ENCODE assay signal across 8 cellular contexts in the genomic region with DNA sequence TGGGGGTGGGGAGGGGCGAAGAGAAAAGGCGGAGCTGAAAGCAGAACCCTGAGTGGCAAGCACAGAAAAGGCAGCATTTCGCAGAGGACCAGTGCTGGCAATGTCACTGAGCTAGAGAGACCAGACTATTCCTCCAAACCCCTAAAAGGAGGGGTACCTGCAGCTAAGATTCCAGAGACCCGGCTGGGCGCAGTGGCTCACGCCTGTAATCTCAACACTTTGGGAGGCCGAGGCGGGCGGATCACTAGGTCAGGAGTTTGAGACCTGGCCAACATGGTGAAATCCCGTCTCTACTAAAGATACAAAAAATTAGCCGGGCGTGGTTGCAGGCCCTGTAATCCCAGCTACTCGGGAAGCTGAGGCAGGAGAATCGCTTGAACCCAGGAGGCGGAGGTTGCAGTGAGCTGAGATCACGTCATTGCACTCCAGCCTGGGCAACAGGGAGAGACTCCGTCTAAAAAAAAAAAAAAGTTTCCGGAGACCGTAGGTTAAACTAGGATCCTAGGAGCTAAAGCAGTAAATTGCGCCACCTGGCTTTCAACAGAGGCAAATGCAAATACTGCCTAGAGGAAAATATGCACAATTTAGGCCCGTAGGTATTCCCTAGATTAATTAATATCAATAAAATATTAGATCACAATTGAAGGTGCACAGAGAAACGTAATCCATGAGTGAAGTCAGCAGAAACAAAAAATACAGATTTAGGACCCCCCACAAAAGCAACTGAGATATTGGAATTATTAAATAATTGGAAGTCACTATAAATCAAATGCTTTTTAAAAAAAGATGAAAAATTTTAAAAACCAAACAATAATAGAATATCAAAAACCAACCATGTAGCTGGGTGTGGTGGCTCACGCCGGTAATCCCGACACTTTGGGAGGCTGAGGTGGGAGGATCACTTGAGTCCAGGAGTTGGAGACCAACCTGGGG. TPM values are rescaled to one million over a fixed set of nuclear protein-coding genes. Genes with fewer than 3 reads are reported as not detected.
DNase-seq lines count a peak whose midpoint lies in the region; ATAC-seq and TF ChIP-seq lines count a peak whose summit lies in the region.

No MANE protein-coding gene starts in this region.

- no peaks in the 10 kb centered on the region for H3K36me3 ChIP-seq in CD4-positive, CD25-positive, alpha-beta regulatory T cell (ENCODE audit: control insufficient read depth, insufficient read depth, low read length)
- H3K36me3 ChIP-seq in mesenchymal stem cell (ENCODE audit: control insufficient read depth in 1 of 2, insufficient read depth in 2 of 2, low read depth in 1 of 2, low read length in 2 of 2) (no peaks in the 10 kb centered on the region), tibial artery (no peaks in the 10 kb centered on the region)

- H2BK5ac ChIP-seq in H9 (ENCODE audit: insufficient read length, low read length) (no peak overlapping the region), mesenchymal stem cell (ENCODE audit: low read depth, low read length, poor library complexity, severe bottlenecking) (no peak overlapping the region)

- no peak overlapping the region for H2BK12ac ChIP-seq in H9 (ENCODE audit: insufficient read length, low read depth, low read length)
- H2BK12ac ChIP-seq in mesenchymal stem cell (ENCODE audit: low read length in 2 of 2) = no peak overlapping the region

- H3K4me1 Mint-ChIP-seq in CD4-positive, CD25-positive, alpha-beta regulatory T cell = peaks cover 3 to 8% (median 6%) of the 10 kb centered on the region in 4 donors
- peaks cover 2 to 9% of the 10 kb centered on the region in 2 experiments; a peak in 2 of 4 replicates for H3K4me1 Mint-ChIP-seq in H9

- peak overlapping the region; percentile 32 to 58 (median 48) for H3K27ac Mint-ChIP-seq in CD4-positive, CD25-positive, alpha-beta regulatory T cell
- H3K27ac Mint-ChIP-seq in H9 = no peak overlapping the region

- H3K23me2 ChIP-seq in H9 (ENCODE audit: insufficient read length, low read depth, low read length, poor library complexity, severe bottlenecking) = peaks cover 9% of the 10 kb centered on the region

- no peak overlapping the region for H3K4me2 ChIP-seq in H9 (ENCODE audit: insufficient read depth, insufficient read length, low read length)
- no peak overlapping the region for H3K4me2 ChIP-seq in mesenchymal stem cell (ENCODE audit: low read length, poor library complexity, severe bottlenecking)

- DNase-seq in CD4-positive, CD25-positive, alpha-beta regulatory T cell = peak; percentile 30 to 69 (median 57)
- DNase-seq in H9 (no peak), NCI-H345 treated with DMSO at 0.1 percent for 48 hours (lab: John Stamatoyannopoulos, UW; ENCODE audit: unreplicated experiment) (peak; percentile 70), mesenchymal stem cell (peak; percentile 74), tibial artery (no peak)
- peak; percentile 35 for DNase-seq in effector CD4-positive, alpha-beta T cell

- ATAC-seq in CD4-positive, CD25-positive, alpha-beta regulatory T cell (ENCODE audit: low read depth in 2 of 2) = peak; percentile 33 to 51
- ATAC-seq in HG02571 (IDR thresholded peaks at IDR 0.05; ENCODE audit: unreplicated experiment) = no peak

- H4K8ac ChIP-seq in H9 (replicated peaks; ENCODE audit: insufficient read length, low read depth, low read length) (no peak overlapping the region), mesenchymal stem cell (ENCODE audit: low read length) (peak overlapping the region; percentile 4)

- H2BK15ac ChIP-seq in H9 (ENCODE audit: low read depth, low read length) (no peak overlapping the region), mesenchymal stem cell (ENCODE audit: low read depth, poor library complexity, severe bottlenecking) (no peak overlapping the region)

- no peak overlapping the region for H3K18ac ChIP-seq in H9 (ENCODE audit: insufficient read length, low read depth, low read length)
- H3K18ac ChIP-seq in mesenchymal stem cell (ENCODE audit: low read depth in 1 of 2, low read length in 2 of 2) = no peak overlapping the region

- H3K4me1 ChIP-seq in CD4-positive, CD25-positive, alpha-beta regulatory T cell (ENCODE audit: control insufficient read depth, insufficient read depth, low read length, poor library complexity, severe bottlenecking) = peaks cover 18% of the 10 kb centered on the region
- H3K4me1 ChIP-seq in H9 (ENCODE audit: insufficient read depth, low read length) (no peaks in the 10 kb centered on the region), mesenchymal stem cell (ENCODE audit: control insufficient read depth, insufficient read depth, low read depth, low read length) (peaks cover 14% of the 10 kb centered on the region), tibial artery (peaks cover 0 to 22% (median 20%) of the 10 kb centered on the region in 4 donors)

- H3K9me3 Mint-ChIP-seq in CD4-positive, CD25-positive, alpha-beta regulatory T cell = no peaks in the 10 kb centered on the region
- no peaks in the 10 kb centered on the region for H3K9me3 Mint-ChIP-seq in H9

- H3K4me3 Mint-ChIP-seq in CD4-positive, CD25-positive, alpha-beta regulatory T cell = peak overlapping the region; percentile 2 to 90 (median 79)
- peak overlapping the region in 1 of 2 experiments; percentile 34; a peak in 2 of 5 replicates for H3K4me3 Mint-ChIP-seq in H9

- H4K20me1 ChIP-seq in H9 (ENCODE audit: control insufficient read depth, insufficient read depth, insufficient read length) = no peaks in the 10 kb centered on the region

- no peaks in the 10 kb centered on the region for H3K36me3 Mint-ChIP-seq in CD4-positive, CD25-positive, alpha-beta regulatory T cell
- H3K36me3 Mint-ChIP-seq in H9 (ENCODE audit: insufficient read depth in 1 of 3, low read depth in 3 of 3) = peaks cover 0 to 4% (median 0%) of the 10 kb centered on the region in 3 experiments; a peak in 2 of 7 replicates

- no peak overlapping the region for H3K27ac ChIP-seq in CD4-positive, CD25-positive, alpha-beta regulatory T cell (ENCODE audit: insufficient read depth, low read length, poor library complexity, severe bottlenecking)
- H3K27ac ChIP-seq in H9 (ENCODE audit: insufficient read length, low read depth, low read length) = no peak overlapping the region
- peak overlapping the region; percentile 71 for H3K27ac ChIP-seq in VCaP
- H3K27ac ChIP-seq in mesenchymal stem cell (ENCODE audit: low read length, poor library complexity, severe bottlenecking) = no peak overlapping the region
- no peak overlapping the region for H3K27ac ChIP-seq in tibial artery

- H3K27me3 Mint-ChIP-seq in CD4-positive, CD25-positive, alpha-beta regulatory T cell = peaks cover 19% of the 10 kb centered on the region
- peaks cover 38% of the 10 kb centered on the region for H3K27me3 Mint-ChIP-seq in H9 (ENCODE audit: low read depth)

- no CpG with 5 or more reads among the region's 25 CpGs for WGBS in H9 (ENCODE audit: extremely low coverage, insufficient read length, low lambda C conversion rate)
- WGBS in mesenchymal stem cell = 51% methylated on average over 23 of the region's 25 CpGs

- intact Hi-C loops in tibial artery (cut with DNase I; ENCODE audit: low total_unique reads) = no loop called here

- no peak overlapping the region for H3T11ph ChIP-seq in H9 (ENCODE audit: low read length)

- TF ChIP-seq CTCF in H9 (conservative IDR thresholded peaks at IDR 0.05) = peak; percentile 95
- peak; percentile 90 for TF ChIP-seq CTCF in VCaP (conservative IDR thresholded peaks at IDR 0.05)
- peak; percentile 80 to 83 for TF ChIP-seq CTCF in tibial artery (IDR thresholded peaks at IDR 0.05)

- H3K79me1 ChIP-seq in H9 (ENCODE audit: insufficient read depth, low read depth, low read length, poor library complexity, severe bottlenecking) = no peaks in the 10 kb centered on the region
- H3K79me1 ChIP-seq in mesenchymal stem cell (replicated peaks; ENCODE audit: low read length, poor library complexity, severe bottlenecking) = no peaks in the 10 kb centered on the region

- no peak overlapping the region for H4K5ac ChIP-seq in H9 (ENCODE audit: insufficient read length, low read depth, low read length)

- no peaks in the 10 kb centered on the region for H3K9me3 ChIP-seq in CD4-positive, CD25-positive, alpha-beta regulatory T cell (ENCODE audit: control insufficient read depth in 2 of 2, low read length in 2 of 2)
- H3K9me3 ChIP-seq in H9 (ENCODE audit: control insufficient read depth, low read depth, low read length) (no peaks in the 10 kb centered on the region), mesenchymal stem cell (ENCODE audit: control insufficient read depth, low read length) (peaks cover 6% of the 10 kb centered on the region), tibial artery (peaks cover 0 to 5% (median 0%) of the 10 kb centered on the region in 3 donors)

- H3K9ac ChIP-seq in H9 (ENCODE audit: extremely low read depth, insufficient read length, low read length) (no peak overlapping the region), mesenchymal stem cell (ENCODE audit: low read length) (peak overlapping the region; percentile 55)

- H4K91ac ChIP-seq in H9 (ENCODE audit: insufficient read length, low read depth, low read length) = no peak overlapping the region
- H4K91ac ChIP-seq in mesenchymal stem cell (ENCODE audit: low read length) = no peak overlapping the region

- H2BK20ac ChIP-seq in H9 (ENCODE audit: low read depth, low read length, poor library complexity, severe bottlenecking) = no peak overlapping the region

- H3K4me3 ChIP-seq in CD4-positive, CD25-positive, alpha-beta regulatory T cell (ENCODE audit: low read depth, low read length) = peak overlapping the region; percentile 51
- H3K4me3 ChIP-seq in mesenchymal stem cell (ENCODE audit: insufficient read depth in 1 of 2, low read depth in 1 of 2, low read length in 2 of 2) = peak overlapping the region in 1 of 2 experiments; percentile 65
- H3K4me3 ChIP-seq in tibial artery = peak overlapping the region; percentile 25 to 36

- H3K14ac ChIP-seq in H9 (ENCODE audit: insufficient read depth, low read length) (no peak overlapping the region), mesenchymal stem cell (ENCODE audit: low read length in 2 of 2) (no peak overlapping the region)

- H2BK120ac ChIP-seq in H9 (ENCODE audit: low read depth, low read length, poor library complexity, severe bottlenecking) (no peak overlapping the region), mesenchymal stem cell (ENCODE audit: low read depth, low read length) (no peak overlapping the region)

- no peaks in the 10 kb centered on the region for H3K27me3 ChIP-seq in CD4-positive, CD25-positive, alpha-beta regulatory T cell (ENCODE audit: control insufficient read depth, insufficient read depth, low read length)
- H3K27me3 ChIP-seq in H9 (ENCODE audit: insufficient read depth, low read length) (peaks cover 18% of the 10 kb centered on the region), mesenchymal stem cell (ENCODE audit: control insufficient read depth in 1 of 2, insufficient read depth in 1 of 2, low read length in 2 of 2) (peaks cover 46 to 51% of the 10 kb centered on the region in 2 experiments), tibial artery (peaks cover 10 to 49% of the 10 kb centered on the region in 2 donors)

- H3K4ac ChIP-seq in H9 (ENCODE audit: low read depth, low read length) (no peak overlapping the region), mesenchymal stem cell (ENCODE audit: low read depth in 1 of 2, low read length in 2 of 2) (no peak overlapping the region)

- H2AFZ ChIP-seq in H9 (ENCODE audit: low read length) (no peak overlapping the region), mesenchymal stem cell (ENCODE audit: low read depth, low read length) (no peak overlapping the region)

- no peak overlapping the region for H3K56ac ChIP-seq in H9 (ENCODE audit: insufficient read length, low read depth, low read length)

- no peaks in the 10 kb centered on the region for H3K79me2 ChIP-seq in H9 (ENCODE audit: insufficient read depth, low read length)

- H3K23ac ChIP-seq in H9 (ENCODE audit: insufficient read length, low read depth, low read length) (no peak overlapping the region), mesenchymal stem cell (ENCODE audit: low read length in 2 of 2) (no peak overlapping the region)

- H2AK5ac ChIP-seq in H9 (ENCODE audit: insufficient read length, low read length) (no peak overlapping the region), mesenchymal stem cell (ENCODE audit: low read length, severe bottlenecking) (no peak overlapping the region)

RNA-seq across cellular contexts. Expression of a gene that starts 4.9 kb away (rescaled TPM):
- total RNA-seq in CD4-positive, CD25-positive, alpha-beta regulatory T cell = 2.2 TPM
- polyA plus RNA-seq in CD4-positive, CD25-positive, alpha-beta regulatory T cell = under 1 TPM in 3 of 4 donors, not detected in 1; 0.24 to 0.79 (median 0.32) TPM
- 0.77 and 1.5 TPM in 2 replicates for total RNA-seq in H9 (2021)
- 0.23 TPM for polyA plus RNA-seq in mesenchymal stem cell (2013, experiment 1 of 2)
- 0.19 TPM for polyA plus RNA-seq in mesenchymal stem cell (2013, experiment 2 of 2)

RNA-seq across cellular contexts. Expression of a gene that starts 19.5 kb away (rescaled TPM):
- total RNA-seq in CD4-positive, CD25-positive, alpha-beta regulatory T cell = 56.7 TPM
- polyA plus RNA-seq in CD4-positive, CD25-positive, alpha-beta regulatory T cell = 100 to 1,000 TPM; 124 to 166 (median 133) TPM
- total RNA-seq in H9 (2021) = 55.4 and 59.4 TPM in 2 replicates
- polyA plus RNA-seq in mesenchymal stem cell (2013, experiment 1 of 2) = 214 TPM
- 216 TPM for polyA plus RNA-seq in mesenchymal stem cell (2013, experiment 2 of 2)

RNA-seq across cellular contexts. Expression of a gene that starts 21.1 kb away (rescaled TPM):
- not detected for total RNA-seq in CD4-positive, CD25-positive, alpha-beta regulatory T cell
- polyA plus RNA-seq in CD4-positive, CD25-positive, alpha-beta regulatory T cell = under 1 TPM in 1 of 4 donors, not detected in 3; 0.10 TPM
- total RNA-seq in H9 (2021) = 4.6 and 5.0 TPM in 2 replicates
- polyA plus RNA-seq in mesenchymal stem cell (2013, experiment 1 of 2) = 0.01 TPM
- polyA plus RNA-seq in mesenchymal stem cell (2013, experiment 2 of 2) = not detected

RNA-seq across cellular contexts. Expression of a gene that starts 28.1 kb away (rescaled TPM):
- total RNA-seq in CD4-positive, CD25-positive, alpha-beta regulatory T cell = not detected
- polyA plus RNA-seq in CD4-positive, CD25-positive, alpha-beta regulatory T cell = not detected
- total RNA-seq in H9 (2021) = 0.37 and 0.44 TPM in 2 replicates
- polyA plus RNA-seq in mesenchymal stem cell (2013, experiment 1 of 2) = not detected
- polyA plus RNA-seq in mesenchymal stem cell (2013, experiment 2 of 2) = not detected

RNA-seq across cellular contexts. Expression of a gene that starts 40.5 kb away (rescaled TPM):
- total RNA-seq in CD4-positive, CD25-positive, alpha-beta regulatory T cell = 0.10 TPM
- under 1 TPM in 1 of 4 donors, not detected in 3; 0.05 TPM for polyA plus RNA-seq in CD4-positive, CD25-positive, alpha-beta regulatory T cell
- total RNA-seq in H9 (2021) = 2.5 and 3.4 TPM in 2 replicates
- polyA plus RNA-seq in mesenchymal stem cell (2013, experiment 1 of 2) = 0.03 TPM
- 0.05 TPM for polyA plus RNA-seq in mesenchymal stem cell (2013, experiment 2 of 2)

Comparison
In these comparisons a context has a peak if more than half of its experiments do, and no peak if none do; other contexts are left out.
1. DNase-seq: peak in CD4-positive, CD25-positive, alpha-beta regulatory T cell (3 of 3), NCI-H345 treated with DMSO at 0.1 percent for 48 hours (single experiment), effector CD4-positive, alpha-beta T cell (single experiment) and mesenchymal stem cell (single experiment); none in H9 (single experiment) and tibial artery (0 of 2).
2. H3K27ac Mint-ChIP-seq: peak in CD4-positive, CD25-positive, alpha-beta regulatory T cell (3 of 3); none in H9 (0 of 3).
3. Peak in every context shown above with its lines, with median percentiles within 50 percentile points of each other: CTCF ChIP-seq.